15 cellular contexts compared by ENCODE assay signal in the genomic region with DNA sequence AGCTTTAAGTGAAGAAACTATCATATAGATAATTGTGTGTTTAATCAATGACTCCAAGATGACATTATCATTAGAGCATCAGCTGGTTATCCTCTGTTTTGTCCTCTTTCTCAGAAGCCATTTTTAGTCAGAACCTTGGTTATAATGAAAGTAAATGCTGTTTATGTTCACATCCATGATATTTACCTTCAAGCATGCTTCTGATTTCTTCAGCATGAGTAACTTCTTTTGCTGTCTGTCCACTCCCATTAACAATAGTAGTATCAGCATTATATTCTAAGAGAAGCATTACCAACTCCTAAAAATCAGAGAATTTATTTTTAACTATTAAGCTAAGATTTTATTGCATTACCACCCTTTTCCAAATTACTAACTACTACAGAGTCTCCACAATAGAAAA. TPM values are rescaled to one million over a fixed set of nuclear protein-coding genes. Genes with fewer than 3 reads are reported as not detected.
A peak's percentile ranks its signal among the peaks of the same experiment; 100 is the strongest.
DNase-seq lines count a peak whose midpoint lies in the region; TF ChIP-seq lines count a peak whose summit lies in the region.
"Had no signal": no experiment of that assay in that cellular context is flagged by ENCODE, and none has a peak within 500 bp of the region (broad histone marks: within the 10 kb centered on the region; RNA-seq: fewer than 3 reads in every experiment).

No MANE protein-coding gene starts in this region.

- TF ChIP-seq CTCF in epithelial cell of esophagus (IDR thresholded peaks at IDR 0.05; ENCODE audit: insufficient read depth, low read depth, low read length, missing control alignments) (no peak), testis (IDR thresholded peaks at IDR 0.05) (no peak)

- H3K4me1 ChIP-seq in SJSA1 (replicated peaks) = no peaks in the 10 kb centered on the region; the same call in 1 of the 2 replicates
- no peaks in the 10 kb centered on the region for H3K4me1 ChIP-seq in testis
- H3K4me1 ChIP-seq in Karpas-422 (ENCODE audit: low read length) = no peaks in the 10 kb centered on the region

- H3K36me3 ChIP-seq in SJSA1 (no peaks in the 10 kb centered on the region), testis (ENCODE audit: low read depth, missing control alignments) (no peaks in the 10 kb centered on the region), Karpas-422 (ENCODE audit: insufficient read depth, low read length) (no peaks in the 10 kb centered on the region)
- H3K36me3 ChIP-seq: BLaER1, HAP-1 had no signal

- intact Hi-C loops in testis (cut with DNase I; ENCODE audit: low total_unique reads) = no loop called here

- no peaks in the 10 kb centered on the region for H3K79me2 ChIP-seq in Karpas-422 (ENCODE audit: low read length)

- no peak overlapping the region for H3K4me2 ChIP-seq in Karpas-422 (ENCODE audit: low read depth, low read length, poor library complexity, severe bottlenecking)
- H3K4me2 ChIP-seq: BLaER1 had no signal

- no peaks in the 10 kb centered on the region for H3K9me3 ChIP-seq in SJSA1 (replicated peaks)
- no peaks in the 10 kb centered on the region for H3K9me3 ChIP-seq in testis
- H3K9me3 ChIP-seq in Karpas-422 (ENCODE audit: low read length) = no peaks in the 10 kb centered on the region
- H3K9me3 ChIP-seq: BLaER1, HAP-1 had no signal

- TF ChIP-seq POLR2A in testis (IDR thresholded peaks at IDR 0.05) = no peak

- H3K9ac ChIP-seq in Karpas-422 (ENCODE audit: low read length) = no peak overlapping the region
- H3K9ac ChIP-seq: BLaER1, GM23248 had no signal

- H3K9me2 ChIP-seq in Karpas-422 (replicated peaks; ENCODE audit: insufficient read depth, low read length) = no peaks in the 10 kb centered on the region

- no peak overlapping the region for H2AFZ ChIP-seq in Karpas-422 (ENCODE audit: low read length)
- H2AFZ ChIP-seq: GM23248 had no signal

- H3K27me3 ChIP-seq in SJSA1 (replicated peaks) = no peaks in the 10 kb centered on the region
- H3K27me3 ChIP-seq in testis = no peaks in the 10 kb centered on the region
- no peaks in the 10 kb centered on the region for H3K27me3 ChIP-seq in Karpas-422 (ENCODE audit: low read length)
- H3K27me3 ChIP-seq: BLaER1 had no signal

- no peaks in the 10 kb centered on the region for H4K20me1 ChIP-seq in Karpas-422 (ENCODE audit: insufficient read depth, low read depth, low read length)
- H4K20me1 ChIP-seq: BLaER1 had no signal

- peak; percentile 21 for DNase-seq in EH (ENCODE audit: low read depth)
- peak in 1 of 2 experiments; percentile 28 for DNase-seq in SJSA1 (ENCODE audit: low read depth in 1 of 2, low spot score in 2 of 2)
- DNase-seq in epithelial cell of esophagus (ENCODE audit: low read depth) = peak; percentile 4
- no peak for DNase-seq in RKO (ENCODE audit: low spot score)
- DNase-seq in testis = no peak
- no peak for DNase-seq in Karpas-422
- no peak for DNase-seq in NCI-H510A (lab: John Stamatoyannopoulos, UW)
- DNase-seq: ACHN; CD4-positive, alpha-beta memory T cell; DMS79 treated with DMSO at 0.1 percent for 48 hours; GDM1; GM23248; KBM-7 had no signal

- H3K4me3 ChIP-seq in SJSA1 (no peak overlapping the region), epithelial cell of esophagus (ENCODE audit: low read length) (no peak overlapping the region), testis (no peak overlapping the region), Karpas-422 (ENCODE audit: low read length) (no peak overlapping the region)
- H3K4me3 ChIP-seq: BLaER1, GM23248, HAP-1 had no signal

- H3K27ac ChIP-seq in SJSA1 = peak overlapping the region; percentile 13; the same call in 1 of the 2 replicates
- H3K27ac ChIP-seq in testis = no peak overlapping the region
- no peak overlapping the region for H3K27ac ChIP-seq in Karpas-422 (ENCODE audit: low read length)
- H3K27ac ChIP-seq: BLaER1, GM23248 had no signal

RNA-seq across cellular contexts. Expression of a gene that starts 56.3 kb away (rescaled TPM):
- 34.6 and 40.7 TPM in 2 replicates for total RNA-seq in SJSA1 (2014; rRNA removed; shearing (Covaris generic))
- total RNA-seq in testis = 10 to 100 TPM; 43.8 to 45.0 TPM
- 32.0 TPM for polyA plus RNA-seq in testis (ENCODE audit: insufficient read depth, low read depth, low replicate concordance)
- 1.1 TPM in 1 of 2 replicates, not detected in the other for total RNA-seq in Karpas-422 (2014; rRNA removed; shearing (Covaris generic); ENCODE audit: low replicate concordance)

Comparison
In these comparisons a context has a peak if more than half of its experiments do, and no peak if none do; other contexts are left out.
1. DNase-seq: peak in EH (single experiment) and epithelial cell of esophagus (single experiment); none in RKO (single experiment), testis (single experiment), Karpas-422 (single experiment) and NCI-H510A (single experiment).
2. RNA of a gene that starts 56.3 kb away (total RNA-seq): 43.8 to 45.0 TPM in testis and 34.6 to 40.7 TPM in SJSA1; 1.1 TPM in Karpas-422; every median in the first group is over 10 times any median in the second.